39 cellular contexts compared by ENCODE assay signal in the genomic region with DNA sequence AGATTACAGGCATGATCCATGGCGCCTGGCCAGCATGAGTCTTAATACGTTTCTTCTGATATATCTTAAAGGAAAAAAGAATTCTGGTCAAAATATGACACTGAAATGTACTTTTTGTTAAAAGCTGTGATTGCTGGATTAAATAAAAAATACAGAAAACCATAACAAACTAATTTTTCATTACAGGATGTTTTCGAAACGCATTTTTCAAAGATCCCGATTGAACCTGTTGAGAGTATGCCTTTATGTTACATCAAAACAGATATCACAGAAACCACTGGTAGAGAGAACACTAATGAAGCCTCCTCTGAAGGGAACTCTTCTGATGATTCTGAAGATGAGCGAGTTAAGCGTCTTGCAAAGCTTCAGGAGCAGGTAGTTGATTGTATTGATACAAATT. TPM values are rescaled to one million over a fixed set of nuclear protein-coding genes. Genes with fewer than 3 reads are reported as not detected.
"Had no signal": no experiment of that assay in that cellular context is flagged by ENCODE, and none has a peak within 500 bp of the region (broad histone marks: within the 10 kb centered on the region; RNA-seq: fewer than 3 reads in every experiment).

No MANE protein-coding gene starts in this region.

- H3K9me3 ChIP-seq: MG63 had no signal

- H3K36me3 ChIP-seq: MG63 had no signal

- H3K4me3 ChIP-seq: MG63 had no signal

- DNase-seq: Karpas-422, Kasumi-1, MG63, MM.1S, MV-4-11, NCI-H1048, NCI-H1092, NCI-H1092 treated with DMSO at 0.1 percent for 48 hours, NCI-H1105, NCI-H1105 treated with DMSO at 0.1 percent for 48 hours, NCI-H1417, NCI-H1417 treated with DMSO at 0.1 percent for 48 hours, NCI-H1436, NCI-H1436 treated with DMSO at 0.1 percent for 48 hours, NCI-H146, NCI-H1694, NCI-H1694 treated with DMSO at 0.1 percent for 48 hours, NCI-H187, NCI-H187 treated with DMSO at 0.1 percent for 48 hours, NCI-H1930, NCI-H2029, NCI-H2029 treated with DMSO at 0.1 percent for 48 hours, NCI-H2081, NCI-H2081 treated with DMSO at 0.1 percent for 48 hours, NCI-H2107, NCI-H2171, NCI-H2171 treated with DMSO at 0.1 percent for 48 hours, NCI-H2227 treated with DMSO at 0.1 percent for 48 hours, NCI-H226, NCI-H345, NCI-H446, NCI-H446 treated with DMSO at 0.1 percent for 48 hours, NCI-H510A, NCI-H510A treated with DMSO at 0.1 percent for 48 hours, NCI-H524 had no signal

RNA-seq across cellular contexts. Expression of gene BRDT, which starts 30.2 kb away (rescaled TPM):
- total RNA-seq: LHCN-M2, M059J, MCF 10A, NCI-H460 had no signal

RNA-seq across cellular contexts. Expression of gene EPHX4, which starts 50.4 kb away (rescaled TPM):
- total RNA-seq: NCI-H460 had no signal
